ENCODE assay signal across 9 cellular contexts in the genomic region with DNA sequence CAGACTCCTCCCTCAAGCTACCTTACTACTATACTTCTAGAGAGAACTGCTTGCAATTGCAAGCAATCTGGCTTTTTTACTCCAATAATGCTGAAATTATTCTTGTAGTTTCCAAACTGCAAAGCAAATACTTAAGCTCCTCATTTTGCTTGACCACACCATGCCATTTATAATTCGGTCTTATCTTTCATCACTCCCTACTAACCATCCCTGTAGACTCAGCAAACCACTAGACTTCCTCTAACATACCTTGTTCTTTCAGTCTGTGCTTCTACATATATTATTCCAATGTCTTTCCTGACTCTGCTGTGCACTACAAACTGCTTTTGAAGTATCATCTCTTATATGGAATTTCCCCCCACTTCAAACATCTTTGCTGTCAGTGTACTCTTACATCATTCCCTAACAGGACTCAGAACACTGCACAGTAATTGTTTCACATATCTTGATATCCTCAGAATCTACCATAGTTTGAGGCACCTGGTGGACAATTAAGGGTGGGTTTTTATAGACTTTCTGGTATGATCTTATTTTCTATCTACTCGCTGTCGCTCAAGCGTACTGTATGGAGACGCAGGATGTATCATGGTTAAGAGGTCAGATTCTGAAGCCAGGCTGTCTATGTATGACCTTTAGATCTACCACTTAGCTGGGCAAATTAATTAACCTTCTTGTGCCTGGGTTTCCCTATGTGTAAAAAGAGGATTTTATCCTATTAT. TPM values are rescaled to one million over a fixed set of nuclear protein-coding genes. Genes with fewer than 3 reads are reported as not detected.
DNase-seq lines count a peak whose midpoint lies in the region; FAIRE-seq and TF ChIP-seq lines count a peak whose summit lies in the region.
"Had no signal": no experiment of that assay in that cellular context is flagged by ENCODE, and none has a peak within 500 bp of the region (broad histone marks: within the 10 kb centered on the region; RNA-seq: fewer than 3 reads in every experiment).

No MANE protein-coding gene starts in this region.

- no peak overlapping the region for H2AFZ ChIP-seq in PC-9
- no peak overlapping the region for H2AFZ ChIP-seq in endothelial cell of umbilical vein (ENCODE audit: low read depth, low read length)

- H3K36me3 ChIP-seq in PC-9 (ENCODE audit: low read depth): peaks cover 5% of the 10 kb centered on the region; the same call in 1 of the 2 replicates
- peaks cover 0 to 5% of the 10 kb centered on the region in 2 experiments for H3K36me3 ChIP-seq in endothelial cell of umbilical vein (ENCODE audit: control insufficient read depth in 2 of 2, extremely low read depth in 1 of 2, insufficient read depth in 2 of 2, low read length in 2 of 2)
- H3K36me3 ChIP-seq in rectal smooth muscle tissue (ENCODE audit: control insufficient read depth, insufficient read depth, low read length): no peaks in the 10 kb centered on the region

- POLR2A ChIA-PET in PC-9 (lab: Charles Lee; ENCODE audit: unreplicated experiment) (interaction anchor here (0.7 kb wide), 1 partner anchor 43 kb away, joined by 9 read pairs; no protein-coding TSS in a partner anchor), endothelial cell of umbilical vein (lab: Charles Lee) (interaction anchor here (0.7 kb wide), 1 partner anchor 20 kb away, joined by 4 read pairs; no protein-coding TSS in a partner anchor)

- no peaks in the 10 kb centered on the region for H3K9me3 ChIP-seq in PC-9 (ENCODE audit: insufficient read depth, low read depth)
- H3K9me3 ChIP-seq in endothelial cell of umbilical vein (replicated peaks; ENCODE audit: control insufficient read depth, insufficient read depth, low read length): no peaks in the 10 kb centered on the region

- BruUV-seq in PC-9 (replicated peaks; lab: Mats Ljungman, UMichigan): no TSS peak
- BruUV-seq in endothelial cell of umbilical vein (replicated peaks; lab: Mats Ljungman, UMichigan): no TSS peak

- no peaks in the 10 kb centered on the region for H3K9me2 ChIP-seq in PC-9 (ENCODE audit: insufficient read depth)

- peak; percentile 24 for DNase-seq in EL
- DNase-seq in PC-9: no peak
- peak; percentile 54 for DNase-seq in endothelial cell of umbilical vein (ENCODE audit: low read depth, low spot score)
- no peak for DNase-seq in NCI-H1930 (lab: John Stamatoyannopoulos, UW)
- no peak for DNase-seq in activated CD8-positive, alpha-beta memory T cell treated with anti-CD3 and anti-CD28 coated beads, Interleukin-2, amount 50 U/mL, for 48 hours
- no peak for DNase-seq in GM20000 (ENCODE audit: low spot score)
- no peak for DNase-seq in hippocampal formation (lab: John Stamatoyannopoulos, UW)

- TF ChIP-seq POLR2A in endothelial cell of umbilical vein (IDR thresholded peaks at IDR 0.05; ENCODE audit: low read depth, low read length): no peak

- H3K27me3 ChIP-seq in PC-9 (ENCODE audit: insufficient read depth, low read depth) (no peaks in the 10 kb centered on the region), endothelial cell of umbilical vein (ENCODE audit: control insufficient read depth in 2 of 2, insufficient read depth in 2 of 2, low read length in 2 of 2) (no peaks in the 10 kb centered on the region), rectal smooth muscle tissue (ENCODE audit: control insufficient read depth, insufficient read depth, low read length) (no peaks in the 10 kb centered on the region)

- TF ChIP-seq CTCF in PC-9 (conservative IDR thresholded peaks at IDR 0.05) (no peak), endothelial cell of umbilical vein (IDR thresholded peaks at IDR 0.05; ENCODE audit: extremely low read depth in 1 of 2, insufficient read depth in 1 of 2, low read depth in 1 of 2, low read length in 2 of 2) (no peak), GM20000 (IDR thresholded peaks at IDR 0.05; ENCODE audit: extremely low read depth, missing control alignments) (no peak)

- intact Hi-C loops in PC-9 (cut with micrococcal nuclease; ENCODE audit: unreplicated experiment): no loop called here
- intact Hi-C loops in endothelial cell of umbilical vein (cut with micrococcal nuclease): loop anchor here (5.0 kb wide), 1 partner anchor 80 kb away; no protein-coding TSS in a partner anchor

- H3K9ac ChIP-seq in endothelial cell of umbilical vein (replicated peaks; ENCODE audit: extremely low read depth, insufficient read depth, low read length) (peak overlapping the region; percentile 100), rectal smooth muscle tissue (ENCODE audit: low read length) (no peak overlapping the region)

- H3K27ac ChIP-seq in PC-9 (no peak overlapping the region), endothelial cell of umbilical vein (ENCODE audit: insufficient read depth, low read depth, low read length) (peak overlapping the region; percentile 99), rectal smooth muscle tissue (ENCODE audit: low read depth, low read length) (peak overlapping the region; percentile 6)

- H3K4me1 ChIP-seq in PC-9 (replicated peaks; ENCODE audit: insufficient read depth) (peaks cover 37% of the 10 kb centered on the region), endothelial cell of umbilical vein (ENCODE audit: control insufficient read depth, extremely low read depth, insufficient read depth, low read length) (peaks cover 30% of the 10 kb centered on the region), rectal smooth muscle tissue (ENCODE audit: control insufficient read depth, insufficient read depth, low read length) (peaks cover 8% of the 10 kb centered on the region)

- H3K9me1 ChIP-seq in endothelial cell of umbilical vein (replicated peaks; ENCODE audit: control insufficient read depth, extremely low read depth, insufficient read depth, low read length): no peaks in the 10 kb centered on the region

- H3K4me3 ChIP-seq in PC-9 (peak overlapping the region; percentile 87; the same call in 1 of the 2 replicates), endothelial cell of umbilical vein (replicated peaks in 1 of 3; ENCODE audit: insufficient read depth in 1 of 3, low read depth in 1 of 3, low read length in 3 of 3) (peak overlapping the region; percentile 70 to 100 (median 99)), rectal smooth muscle tissue (ENCODE audit: low read length) (peak overlapping the region; percentile 98)

- dilution Hi-C loops in endothelial cell of umbilical vein (cut with MboI; ENCODE audit: extremely low pct_ligation_motif_present, low sequenced_read_pairs): no loop called here

- CTCF ChIA-PET in PC-9 (lab: Charles Lee) (interaction anchor here (0.7 kb wide), 1 partner anchor 292 kb away, joined by 4 read pairs; no protein-coding TSS in a partner anchor), endothelial cell of umbilical vein (lab: Charles Lee) (interaction anchor here (0.9 to 1.1 kb wide), 3 partner anchors 55 to 179 kb away, joined by 3 to 4 read pairs (median 3); no protein-coding TSS in a partner anchor)

- H3K79me2 ChIP-seq in PC-9 (ENCODE audit: low read depth) (peaks cover 85% of the 10 kb centered on the region), endothelial cell of umbilical vein (ENCODE audit: control insufficient read depth, insufficient read depth, low read length) (peaks cover 81% of the 10 kb centered on the region)

- H3F3A ChIP-seq in PC-9 (ENCODE audit: insufficient read depth, low read depth): peaks cover 9% of the 10 kb centered on the region

- FAIRE-seq in endothelial cell of umbilical vein (lab: Jason Lieb, UNC): no peak
- FAIRE-seq: HTR-8/SVneo had no signal

- H3K4me2 ChIP-seq in PC-9 (peak overlapping the region; percentile 99), endothelial cell of umbilical vein (ENCODE audit: insufficient read depth, low read length) (peak overlapping the region; percentile 100)

- H4K20me1 ChIP-seq in PC-9 (ENCODE audit: insufficient read depth) (no peaks in the 10 kb centered on the region; the same call in 1 of the 2 replicates), endothelial cell of umbilical vein (replicated peaks; ENCODE audit: control insufficient read depth, extremely low read depth, insufficient read depth, low read length) (peaks cover 17% of the 10 kb centered on the region)

TF ChIP-seq in endothelial cell of umbilical vein, 7 proteins besides CTCF, POLR2A, EP300 and RAD21:
- TF ChIP-seq MAX (IDR thresholded peaks at IDR 0.05; ENCODE audit: insufficient read depth, insufficient read length): no peak
- peak; percentile 13 for TF ChIP-seq GATA2 (IDR thresholded peaks at IDR 0.05; ENCODE audit: insufficient read depth, insufficient read length, low read depth, low read length)

RNA-seq across cellular contexts. Expression of gene IL6ST, which starts 2.8 kb away (rescaled TPM):
- total RNA-seq in PC-9 (2021): 52.2 and 60.2 TPM in 2 replicates
- 345 and 361 TPM in 2 replicates for total RNA-seq in endothelial cell of umbilical vein
- polyA plus RNA-seq in endothelial cell of umbilical vein: 80.3 and 135 TPM in 2 replicates
- polyA plus RNA-seq in endothelial cell of umbilical vein (2011; cell fraction: cytosol; rRNA removed): 83.9 and 119 TPM in 2 replicates
- polyA plus RNA-seq in endothelial cell of umbilical vein (2011; cell fraction: nucleus; rRNA removed): 120 and 134 TPM in 2 replicates
- 175 and 248 TPM in 2 replicates for polyA plus RNA-seq in endothelial cell of umbilical vein (2012)
- 460 and 502 TPM in 2 replicates for polyA minus RNA-seq in endothelial cell of umbilical vein
- polyA minus RNA-seq in endothelial cell of umbilical vein (2011; cell fraction: cytosol; rRNA and poly(A)+ RNA removed): 73.7 TPM
- 278 and 424 TPM in 2 replicates for polyA minus RNA-seq in endothelial cell of umbilical vein (2011; cell fraction: nucleus; rRNA and poly(A)+ RNA removed)

Comparison
In these comparisons a context has a peak if more than half of its experiments do, and no peak if none do; other contexts are left out.
1. DNase-seq: peak in EL (single experiment) and endothelial cell of umbilical vein (single experiment); none in PC-9 (0 of 2), NCI-H1930 (0 of 2), activated CD8-positive, alpha-beta memory T cell treated with anti-CD3 and anti-CD28 coated beads, Interleukin-2, amount 50 U/mL, for 48 hours (single experiment), GM20000 (single experiment) and hippocampal formation (0 of 2).
2. Peak in every context shown above with its lines, with median percentiles within 50 percentile points of each other: H3K4me3 ChIP-seq.